In the genomic region with DNA sequence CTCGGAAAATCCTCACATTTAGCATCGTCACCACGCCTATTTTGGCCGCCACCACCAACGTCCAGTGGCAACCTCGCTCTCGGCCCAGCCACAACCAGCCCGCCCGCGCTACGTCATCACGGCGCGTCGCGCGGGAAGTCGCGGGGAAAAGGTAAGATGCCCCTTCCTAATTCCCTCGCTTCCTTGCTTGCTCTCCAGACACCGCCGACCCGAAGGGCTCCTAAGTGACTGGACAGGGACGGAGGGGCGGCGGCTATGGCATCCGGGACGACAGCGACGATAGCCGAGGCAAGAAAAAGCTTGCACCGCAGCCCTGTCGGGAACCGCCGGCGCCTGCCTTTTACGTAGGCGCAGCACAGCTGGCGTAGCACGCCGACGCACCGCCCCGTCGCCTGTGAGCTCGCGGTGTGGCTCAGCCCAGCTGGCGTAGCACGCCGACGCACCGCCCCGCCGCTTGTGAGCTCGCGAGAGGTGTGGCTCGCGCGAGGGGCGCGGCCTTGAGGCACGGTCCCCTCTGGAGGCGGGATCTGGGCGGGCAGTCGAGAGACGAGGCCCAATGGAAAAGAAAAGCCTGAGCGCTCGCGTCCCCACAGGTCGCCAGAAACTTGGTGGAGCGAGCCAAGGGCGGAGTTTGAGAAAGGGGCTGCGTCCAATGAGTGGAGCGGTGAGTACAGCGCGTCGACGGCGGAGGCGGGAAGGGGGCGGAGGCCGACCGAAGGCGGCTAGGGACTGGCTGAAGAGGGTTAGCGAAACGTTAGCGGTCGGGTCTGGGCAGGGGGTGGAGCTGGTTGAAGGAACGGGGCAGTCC, we compare ENCODE assay signal across 1 cellular context.
TF ChIP-seq lines count a peak whose summit lies in the region.

TSS of gene HDAC6 (plus strand) at position 787 of the 808 bp plus-strand sequence. CDS start 626 bp downstream, outside the sequence.

TF ChIP-seq in K562, 482 proteins besides CTCF, POLR2A, EP300 and RAD21 (continued from another document and continues in another):
- no peak for TF ChIP-seq POLR2B (IDR thresholded peaks at IDR 0.05; ENCODE audit: low read depth, partially characterized antibody)
- no peak for TF ChIP-seq ZBED1 (IDR thresholded peaks at IDR 0.05)
- no peak for TF ChIP-seq ZNF124 (CRISPR knock-in tag; IDR thresholded peaks at IDR 0.05)
- TF ChIP-seq HMG20B (CRISPR knock-in tag; IDR thresholded peaks at IDR 0.05): no peak
- TF ChIP-seq MCM2 (IDR thresholded peaks at IDR 0.05; ENCODE audit: low read depth): no peak
- no peak for TF ChIP-seq TFAM (CRISPR knock-in tag; conservative IDR thresholded peaks at IDR 0.05)
- TF ChIP-seq, protein P1, sequence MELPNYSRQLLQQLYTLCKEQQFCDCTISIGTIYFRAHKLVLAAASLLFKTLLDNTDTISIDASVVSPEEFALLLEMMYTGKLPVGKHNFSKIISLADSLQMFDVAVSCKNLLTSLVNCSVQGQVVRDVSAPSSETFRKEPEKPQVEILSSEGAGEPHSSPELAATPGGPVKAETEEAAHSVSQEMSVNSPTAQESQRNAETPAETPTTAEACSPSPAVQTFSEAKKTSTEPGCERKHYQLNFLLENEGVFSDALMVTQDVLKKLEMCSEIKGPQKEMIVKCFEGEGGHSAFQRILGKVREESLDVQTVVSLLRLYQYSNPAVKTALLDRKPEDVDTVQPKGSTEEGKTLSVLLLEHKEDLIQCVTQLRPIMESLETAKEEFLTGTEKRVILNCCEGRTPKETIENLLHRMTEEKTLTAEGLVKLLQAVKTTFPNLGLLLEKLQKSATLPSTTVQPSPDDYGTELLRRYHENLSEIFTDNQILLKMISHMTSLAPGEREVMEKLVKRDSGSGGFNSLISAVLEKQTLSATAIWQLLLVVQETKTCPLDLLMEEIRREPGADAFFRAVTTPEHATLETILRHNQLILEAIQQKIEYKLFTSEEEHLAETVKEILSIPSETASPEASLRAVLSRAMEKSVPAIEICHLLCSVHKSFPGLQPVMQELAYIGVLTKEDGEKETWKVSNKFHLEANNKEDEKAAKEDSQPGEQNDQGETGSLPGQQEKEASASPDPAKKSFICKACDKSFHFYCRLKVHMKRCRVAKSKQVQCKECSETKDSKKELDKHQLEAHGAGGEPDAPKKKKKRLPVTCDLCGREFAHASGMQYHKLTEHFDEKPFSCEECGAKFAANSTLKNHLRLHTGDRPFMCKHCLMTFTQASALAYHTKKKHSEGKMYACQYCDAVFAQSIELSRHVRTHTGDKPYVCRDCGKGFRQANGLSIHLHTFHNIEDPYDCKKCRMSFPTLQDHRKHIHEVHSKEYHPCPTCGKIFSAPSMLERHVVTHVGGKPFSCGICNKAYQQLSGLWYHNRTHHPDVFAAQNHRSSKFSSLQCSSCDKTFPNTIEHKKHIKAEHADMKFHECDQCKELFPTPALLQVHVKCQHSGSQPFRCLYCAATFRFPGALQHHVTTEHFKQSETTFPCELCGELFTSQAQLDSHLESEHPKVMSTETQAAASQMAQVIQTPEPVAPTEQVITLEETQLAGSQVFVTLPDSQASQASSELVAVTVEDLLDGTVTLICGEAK (IDR thresholded peaks at IDR 0.05): peak; percentile 29; the same call in 1 of the 2 replicates
- TF ChIP-seq, protein P1 (CRISPR knock-in tag; IDR thresholded peaks at IDR 0.05): no peak
- TF ChIP-seq, protein P2, sequence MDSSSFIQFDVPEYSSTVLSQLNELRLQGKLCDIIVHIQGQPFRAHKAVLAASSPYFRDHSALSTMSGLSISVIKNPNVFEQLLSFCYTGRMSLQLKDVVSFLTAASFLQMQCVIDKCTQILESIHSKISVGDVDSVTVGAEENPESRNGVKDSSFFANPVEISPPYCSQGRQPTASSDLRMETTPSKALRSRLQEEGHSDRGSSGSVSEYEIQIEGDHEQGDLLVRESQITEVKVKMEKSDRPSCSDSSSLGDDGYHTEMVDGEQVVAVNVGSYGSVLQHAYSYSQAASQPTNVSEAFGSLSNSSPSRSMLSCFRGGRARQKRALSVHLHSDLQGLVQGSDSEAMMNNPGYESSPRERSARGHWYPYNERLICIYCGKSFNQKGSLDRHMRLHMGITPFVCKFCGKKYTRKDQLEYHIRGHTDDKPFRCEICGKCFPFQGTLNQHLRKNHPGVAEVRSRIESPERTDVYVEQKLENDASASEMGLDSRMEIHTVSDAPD (CRISPR knock-in tag; IDR thresholded peaks at IDR 0.05): no peak
- no peak for TF ChIP-seq CBX2 (IDR thresholded peaks at IDR 0.05; ENCODE audit: insufficient read depth, low read length, poor library complexity, severe bottlenecking)
- no peak for TF ChIP-seq ZC3H4 (CRISPR knock-in tag; IDR thresholded peaks at IDR 0.05; ENCODE audit: borderline replicate concordance)
- no peak for TF ChIP-seq SMAD1 (IDR thresholded peaks at IDR 0.05; ENCODE audit: low read depth, low read length, partially characterized antibody)
- peak; percentile 54; the same call in 1 of the 2 replicates for TF ChIP-seq ESRRA (IDR thresholded peaks at IDR 0.05; ENCODE audit: borderline replicate concordance, low read depth)
- TF ChIP-seq JUN (IDR thresholded peaks at IDR 0.05; ENCODE audit: borderline replicate concordance, low read depth, low read length): no peak
- TF ChIP-seq JUN (CRISPR knock-in tag; IDR thresholded peaks at IDR 0.05; ENCODE audit: borderline replicate concordance): no peak
- no peak for TF ChIP-seq NONO (IDR thresholded peaks at IDR 0.05; ENCODE audit: low read depth in 2 of 2, low read length in 1 of 2)
- TF ChIP-seq SPI1 (IDR thresholded peaks at IDR 0.05; ENCODE audit: borderline replicate concordance, low read depth, low read length): no peak
- peak; percentile 18; the same call in 1 of the 2 replicates for TF ChIP-seq ZKSCAN1 (IDR thresholded peaks at IDR 0.05; ENCODE audit: low read depth, low read length)
- no peak for TF ChIP-seq CBFA2T2 (conservative IDR thresholded peaks at IDR 0.05)
- TF ChIP-seq ZNF76 (CRISPR knock-in tag; IDR thresholded peaks at IDR 0.05; ENCODE audit: borderline replicate concordance): no peak
- TF ChIP-seq ZC3H8 (IDR thresholded peaks at IDR 0.05): no peak
- no peak for TF ChIP-seq OTX1 (CRISPR knock-in tag; IDR thresholded peaks at IDR 0.05)
- TF ChIP-seq RFX5 (IDR thresholded peaks at IDR 0.05; ENCODE audit: low read depth, low read length): no peak
- TF ChIP-seq TAL1 (IDR thresholded peaks at IDR 0.05): no peak
- TF ChIP-seq ZFP36 (IDR thresholded peaks at IDR 0.05; ENCODE audit: low read depth, low read length, partially characterized antibody): no peak
- TF ChIP-seq PYGO2 (tag; IDR thresholded peaks at IDR 0.05): no peak
- TF ChIP-seq CTBP1 (IDR thresholded peaks at IDR 0.05; ENCODE audit: borderline replicate concordance): peak; percentile 18; the same call in 1 of the 2 replicates
- TF ChIP-seq WHSC1 (IDR thresholded peaks at IDR 0.05; ENCODE audit: low read length): no peak
- TF ChIP-seq ZNF830 (CRISPR knock-in tag; IDR thresholded peaks at IDR 0.05): no peak
- no peak for TF ChIP-seq ETV6 (IDR thresholded peaks at IDR 0.05; ENCODE audit: borderline replicate concordance in 1 of 2, low read depth in 2 of 2, low read length in 1 of 2)
- TF ChIP-seq ETV6 (CRISPR knock-in tag; IDR thresholded peaks at IDR 0.05; ENCODE audit: borderline replicate concordance): no peak
- peak; percentile 89 for TF ChIP-seq MAX (CRISPR knock-in tag; IDR thresholded peaks at IDR 0.05)
- no peak for TF ChIP-seq ZNF511 (CRISPR knock-in tag; IDR thresholded peaks at IDR 0.05)
- TF ChIP-seq, protein P3, sequence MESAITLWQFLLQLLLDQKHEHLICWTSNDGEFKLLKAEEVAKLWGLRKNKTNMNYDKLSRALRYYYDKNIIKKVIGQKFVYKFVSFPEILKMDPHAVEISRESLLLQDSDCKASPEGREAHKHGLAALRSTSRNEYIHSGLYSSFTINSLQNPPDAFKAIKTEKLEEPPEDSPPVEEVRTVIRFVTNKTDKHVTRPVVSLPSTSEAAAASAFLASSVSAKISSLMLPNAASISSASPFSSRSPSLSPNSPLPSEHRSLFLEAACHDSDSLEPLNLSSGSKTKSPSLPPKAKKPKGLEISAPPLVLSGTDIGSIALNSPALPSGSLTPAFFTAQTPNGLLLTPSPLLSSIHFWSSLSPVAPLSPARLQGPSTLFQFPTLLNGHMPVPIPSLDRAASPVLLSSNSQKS (CRISPR knock-in tag; IDR thresholded peaks at IDR 0.05): no peak
- no peak for TF ChIP-seq HSF4 (CRISPR knock-in tag; IDR thresholded peaks at IDR 0.05; ENCODE audit: borderline replicate concordance)
- peak; percentile 38; the same call in 1 of the 2 replicates for TF ChIP-seq NFE2 (IDR thresholded peaks at IDR 0.05; ENCODE audit: low read depth)
- TF ChIP-seq, protein P4, sequence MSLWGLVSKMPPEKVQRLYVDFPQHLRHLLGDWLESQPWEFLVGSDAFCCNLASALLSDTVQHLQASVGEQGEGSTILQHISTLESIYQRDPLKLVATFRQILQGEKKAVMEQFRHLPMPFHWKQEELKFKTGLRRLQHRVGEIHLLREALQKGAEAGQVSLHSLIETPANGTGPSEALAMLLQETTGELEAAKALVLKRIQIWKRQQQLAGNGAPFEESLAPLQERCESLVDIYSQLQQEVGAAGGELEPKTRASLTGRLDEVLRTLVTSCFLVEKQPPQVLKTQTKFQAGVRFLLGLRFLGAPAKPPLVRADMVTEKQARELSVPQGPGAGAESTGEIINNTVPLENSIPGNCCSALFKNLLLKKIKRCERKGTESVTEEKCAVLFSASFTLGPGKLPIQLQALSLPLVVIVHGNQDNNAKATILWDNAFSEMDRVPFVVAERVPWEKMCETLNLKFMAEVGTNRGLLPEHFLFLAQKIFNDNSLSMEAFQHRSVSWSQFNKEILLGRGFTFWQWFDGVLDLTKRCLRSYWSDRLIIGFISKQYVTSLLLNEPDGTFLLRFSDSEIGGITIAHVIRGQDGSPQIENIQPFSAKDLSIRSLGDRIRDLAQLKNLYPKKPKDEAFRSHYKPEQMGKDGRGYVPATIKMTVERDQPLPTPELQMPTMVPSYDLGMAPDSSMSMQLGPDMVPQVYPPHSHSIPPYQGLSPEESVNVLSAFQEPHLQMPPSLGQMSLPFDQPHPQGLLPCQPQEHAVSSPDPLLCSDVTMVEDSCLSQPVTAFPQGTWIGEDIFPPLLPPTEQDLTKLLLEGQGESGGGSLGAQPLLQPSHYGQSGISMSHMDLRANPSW (CRISPR knock-in tag; IDR thresholded peaks at IDR 0.05): no peak
- TF ChIP-seq THRA (IDR thresholded peaks at IDR 0.05): no peak
- TF ChIP-seq, protein P5, sequence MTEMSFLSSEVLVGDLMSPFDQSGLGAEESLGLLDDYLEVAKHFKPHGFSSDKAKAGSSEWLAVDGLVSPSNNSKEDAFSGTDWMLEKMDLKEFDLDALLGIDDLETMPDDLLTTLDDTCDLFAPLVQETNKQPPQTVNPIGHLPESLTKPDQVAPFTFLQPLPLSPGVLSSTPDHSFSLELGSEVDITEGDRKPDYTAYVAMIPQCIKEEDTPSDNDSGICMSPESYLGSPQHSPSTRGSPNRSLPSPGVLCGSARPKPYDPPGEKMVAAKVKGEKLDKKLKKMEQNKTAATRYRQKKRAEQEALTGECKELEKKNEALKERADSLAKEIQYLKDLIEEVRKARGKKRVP (CRISPR knock-in tag; IDR thresholded peaks at IDR 0.05): no peak
- TF ChIP-seq, protein P6, sequence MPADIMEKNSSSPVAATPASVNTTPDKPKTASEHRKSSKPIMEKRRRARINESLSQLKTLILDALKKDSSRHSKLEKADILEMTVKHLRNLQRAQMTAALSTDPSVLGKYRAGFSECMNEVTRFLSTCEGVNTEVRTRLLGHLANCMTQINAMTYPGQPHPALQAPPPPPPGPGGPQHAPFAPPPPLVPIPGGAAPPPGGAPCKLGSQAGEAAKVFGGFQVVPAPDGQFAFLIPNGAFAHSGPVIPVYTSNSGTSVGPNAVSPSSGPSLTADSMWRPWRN (IDR thresholded peaks at IDR 0.05; ENCODE audit: low read depth): no peak
- no peak for TF ChIP-seq FOXA3 (CRISPR knock-in tag; conservative IDR thresholded peaks at IDR 0.05 in 1 of 2, IDR thresholded peaks at IDR 0.05 in 1 of 2)
- no peak for TF ChIP-seq RBM17 (IDR thresholded peaks at IDR 0.05; ENCODE audit: borderline replicate concordance, low read depth, low read length)
